In genomic region chr17:4605826-4606225, GRCh38 we compare ENCODE assay signal across 1 cellular context.
TF ChIP-seq lines count a peak whose summit lies in the region.

No MANE protein-coding gene starts in this region.

TF ChIP-seq in liver, 16 proteins besides CTCF, POLR2A, EP300 and RAD21 (continued from another document):
- TF ChIP-seq ZBTB33 (IDR thresholded peaks at IDR 0.05) (no peak), JUND (IDR thresholded peaks at IDR 0.05) (no peak), RXRA (IDR thresholded peaks at IDR 0.05) (peak in 1 of 2 donors; percentile 19), HNF4G (IDR thresholded peaks at IDR 0.05) (no peak), FOXA2 (IDR thresholded peaks at IDR 0.05) (no peak)
